In genomic region chr10:91683976-91684375, GRCh38 we compare ENCODE assay signal across 16 cellular contexts. TPM values are rescaled to one million over a fixed set of nuclear protein-coding genes. Genes with fewer than 3 reads are reported as not detected.
DNase-seq lines count a peak whose midpoint lies in the region; ATAC-seq and TF ChIP-seq lines count a peak whose summit lies in the region.
"Had no signal": no experiment of that assay in that cellular context is flagged by ENCODE, and none has a peak within 500 bp of the region (broad histone marks: within the 10 kb centered on the region; RNA-seq: fewer than 3 reads in every experiment).

No MANE protein-coding gene starts in this region.

- no peaks in the 10 kb centered on the region for H3K9me3 Mint-ChIP-seq in chondrocyte (ENCODE audit: low read depth)
- no peaks in the 10 kb centered on the region for H3K9me3 Mint-ChIP-seq in effector memory CD8-positive, alpha-beta T cell
- H3K9me3 Mint-ChIP-seq: mesothelial cell of epicardium had no signal

- H3K4me3 Mint-ChIP-seq in chondrocyte (ENCODE audit: unreplicated experiment): no peak overlapping the region
- H3K4me3 Mint-ChIP-seq in effector memory CD8-positive, alpha-beta T cell: no peak overlapping the region
- H3K4me3 Mint-ChIP-seq: CD14-positive monocyte, mesothelial cell of epicardium had no signal

- no peak overlapping the region for H3K4me3 ChIP-seq in AG10803 (ENCODE audit: low read length)
- H3K4me3 ChIP-seq in MG63: no peak overlapping the region
- H3K4me3 ChIP-seq: GM12878, PC-9, sigmoid colon had no signal

- no peaks in the 10 kb centered on the region for H3K36me3 ChIP-seq in MG63
- H3K36me3 ChIP-seq: sigmoid colon had no signal

- TF ChIP-seq CTCF in AG10803 (conservative IDR thresholded peaks at IDR 0.05; ENCODE audit: low read length) (no peak), chondrocyte (IDR thresholded peaks at IDR 0.05) (no peak)

- H3K27me3 ChIP-seq in MG63: no peaks in the 10 kb centered on the region
- H3K27me3 ChIP-seq: sigmoid colon had no signal

- peak overlapping the region; percentile 2 for H3K27ac Mint-ChIP-seq in chondrocyte (ENCODE audit: unreplicated experiment)
- no peak overlapping the region for H3K27ac Mint-ChIP-seq in effector memory CD8-positive, alpha-beta T cell
- H3K27ac Mint-ChIP-seq: CD14-positive monocyte, mesothelial cell of epicardium had no signal

- no peaks in the 10 kb centered on the region for H3K27me3 Mint-ChIP-seq in chondrocyte (ENCODE audit: low read depth)
- H3K27me3 Mint-ChIP-seq in effector memory CD8-positive, alpha-beta T cell: peaks cover 5 to 31% of the 10 kb centered on the region in 2 donors

- ATAC-seq in HG02623 (IDR thresholded peaks at IDR 0.05; ENCODE audit: unreplicated experiment): no peak
- no peak for ATAC-seq in effector memory CD8-positive, alpha-beta T cell (replicated peaks)
- ATAC-seq: GM12878 had no signal

- DNase-seq in AG10803 (ENCODE audit: low read depth) (peak; percentile 76), MG63 (peak; percentile 81), chondrocyte (ENCODE audit: low spot score) (no peak), kidney tubule cell (ENCODE audit: low spot score) (peak; percentile 98), DMS153 treated with DMSO at 0.1 percent for 48 hours (lab: John Stamatoyannopoulos, UW; ENCODE audit: unreplicated experiment) (no peak), SW480 (ENCODE audit: low spot score) (no peak)
- DNase-seq in effector memory CD8-positive, alpha-beta T cell: no peak
- DNase-seq: activated T-cell treated with anti-CD3 and anti-CD28 coated beads, Interleukin-2, amount 50 U/mL, for 48 hours; central memory CD4-positive, alpha-beta T cell; NCI-H1436 treated with DMSO at 0.1 percent for 48 hours; PC-9; sigmoid colon had no signal

- H3K36me3 Mint-ChIP-seq in chondrocyte (ENCODE audit: low read depth): no peaks in the 10 kb centered on the region
- no peaks in the 10 kb centered on the region for H3K36me3 Mint-ChIP-seq in effector memory CD8-positive, alpha-beta T cell (ENCODE audit: insufficient read depth)
- H3K36me3 Mint-ChIP-seq: CD14-positive monocyte, mesothelial cell of epicardium had no signal

- no peaks in the 10 kb centered on the region for H3K9me3 ChIP-seq in MG63
- H3K9me3 ChIP-seq: sigmoid colon had no signal

- H3K4me1 Mint-ChIP-seq in chondrocyte (ENCODE audit: low read depth): peaks cover 22% of the 10 kb centered on the region
- H3K4me1 Mint-ChIP-seq in effector memory CD8-positive, alpha-beta T cell (ENCODE audit: low read depth in 2 of 2): no peaks in the 10 kb centered on the region
- H3K4me1 Mint-ChIP-seq: CD14-positive monocyte had no signal

RNA-seq across cellular contexts. Expression of gene PPP1R3C, which starts 51.1 kb away (rescaled TPM):
- 12.7 and 16.0 TPM in 2 replicates for total RNA-seq in MG63 (2014; rRNA removed; shearing (Covaris generic); ENCODE audit: low replicate concordance)
- 24.0 to 39.8 TPM (median 39.0 TPM) in 3 replicates for total RNA-seq in chondrocyte
- total RNA-seq: GM12878 had no signal

Comparison
In these comparisons a context has a peak if more than half of its experiments do, and no peak if none do; other contexts are left out.
1. DNase-seq: peak in AG10803 (single experiment), MG63 (single experiment) and kidney tubule cell (single experiment); none in chondrocyte (single experiment), DMS153 treated with DMSO at 0.1 percent for 48 hours (single experiment), effector memory CD8-positive, alpha-beta T cell (0 of 3) and SW480 (single experiment).